In the genomic region with DNA sequence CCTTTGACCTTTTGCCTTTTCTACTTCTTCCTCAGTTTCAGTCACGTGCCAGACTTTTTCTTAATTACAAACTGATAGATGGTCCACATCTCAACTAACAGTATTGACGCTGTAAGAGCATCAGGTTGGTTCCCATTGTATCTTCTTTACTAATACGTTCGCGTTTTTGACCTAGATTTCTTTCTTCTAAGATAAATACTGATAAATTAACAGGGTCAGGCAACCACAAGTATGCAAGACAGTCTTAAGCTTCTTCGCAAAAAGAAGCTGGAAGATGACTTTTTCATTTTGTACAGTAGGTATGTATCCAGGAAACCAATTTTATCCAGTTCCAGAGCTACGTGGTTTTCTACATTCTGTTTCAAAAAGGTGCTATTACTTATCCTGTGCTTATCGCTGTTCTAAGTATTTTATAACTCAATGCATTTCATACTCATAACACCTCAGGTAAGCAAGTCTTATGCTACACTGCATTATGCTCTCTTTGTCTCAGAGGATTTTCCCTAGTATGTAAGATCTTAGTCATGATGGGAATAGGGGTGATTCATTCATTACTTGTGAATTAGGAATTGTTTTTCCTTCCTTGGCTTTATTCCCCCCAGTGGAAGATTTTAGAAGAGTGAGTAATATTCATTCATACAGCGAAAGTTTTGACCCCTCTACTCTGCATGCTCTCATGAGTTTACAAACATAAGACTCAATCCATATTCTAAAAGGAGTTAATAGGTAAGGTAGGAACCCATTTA, we compare ENCODE assay signal across 8 cellular contexts. TPM values are rescaled to one million over a fixed set of nuclear protein-coding genes. Genes with fewer than 3 reads are reported as not detected.
DNase-seq lines count a peak whose midpoint lies in the region; ATAC-seq and TF ChIP-seq lines count a peak whose summit lies in the region.

No MANE protein-coding gene starts in this region.

- H3K27me3 Mint-ChIP-seq in endodermal cell (ENCODE audit: insufficient read depth) (no peaks in the 10 kb centered on the region), neural progenitor cell (ENCODE audit: insufficient read depth, low read depth) (no peaks in the 10 kb centered on the region)

- POLR2A ChIA-PET in PC-3 (lab: Charles Lee; ENCODE audit: unreplicated experiment) = interaction anchor here (0.6 to 0.7 kb wide), 3 partner anchors 17 to 1639 kb away, joined by 4 to 6 read pairs (median 5); no protein-coding TSS in a partner anchor

- H4K20me1 ChIP-seq in PC-3 (ENCODE audit: low read length) = peaks cover 6% of the 10 kb centered on the region; the same call in 1 of the 2 replicates
- peaks cover 3% of the 10 kb centered on the region for H4K20me1 ChIP-seq in neural progenitor cell (ENCODE audit: low read depth)

- H3K4me3 Mint-ChIP-seq in endodermal cell (peak overlapping the region; percentile 77), neural progenitor cell (peak overlapping the region; percentile 87)

- H3K9me3 ChIP-seq in PC-3 (ENCODE audit: low read length) (no peaks in the 10 kb centered on the region), endodermal cell (ENCODE audit: control insufficient read depth, low read length) (no peaks in the 10 kb centered on the region), neural progenitor cell (ENCODE audit: low read depth) (no peaks in the 10 kb centered on the region)

- H3K9me3 Mint-ChIP-seq in endodermal cell = no peaks in the 10 kb centered on the region
- H3K9me3 Mint-ChIP-seq in neural progenitor cell = no peaks in the 10 kb centered on the region

- H3K27me3 ChIP-seq in GM06990 (replicated peaks; ENCODE audit: control insufficient read depth, insufficient read depth, low read length) (no peaks in the 10 kb centered on the region), PC-3 (ENCODE audit: low read length) (no peaks in the 10 kb centered on the region), endodermal cell (ENCODE audit: control insufficient read depth, insufficient read depth, low read length, poor library complexity, severe bottlenecking) (no peaks in the 10 kb centered on the region), neural progenitor cell (no peaks in the 10 kb centered on the region)

- H3K27ac Mint-ChIP-seq in endodermal cell = peak overlapping the region; percentile 88
- no peak overlapping the region for H3K27ac Mint-ChIP-seq in neural progenitor cell

- H3K4me3 ChIP-seq in GM06990 (replicated peaks; ENCODE audit: low read depth, low read length) (peak overlapping the region; percentile 99), PC-3 (ENCODE audit: low read length) (peak overlapping the region; percentile 87), endodermal cell (ENCODE audit: low read length) (peak overlapping the region; percentile 97), neural progenitor cell (peak overlapping the region; percentile 88)

- H3K9ac ChIP-seq in PC-3 (ENCODE audit: low read length) (peak overlapping the region; percentile 98), endodermal cell (ENCODE audit: extremely low read depth, low read length, poor library complexity, severe bottlenecking) (peak overlapping the region; percentile 84), neural progenitor cell (peak overlapping the region; percentile 87)

- H3K4me1 ChIP-seq in PC-3 (ENCODE audit: insufficient read depth, low read length) (peaks cover 52% of the 10 kb centered on the region), endodermal cell (ENCODE audit: control insufficient read depth, insufficient read depth, low read length) (no peaks in the 10 kb centered on the region), neural progenitor cell (peaks cover 16% of the 10 kb centered on the region)

- H3K4me2 ChIP-seq in PC-3 (ENCODE audit: low read length) (peak overlapping the region; percentile 94), neural progenitor cell (peak overlapping the region; percentile 88)

- ATAC-seq in PC-3 (peak; percentile 65), HG02610 (IDR thresholded peaks at IDR 0.05; ENCODE audit: unreplicated experiment) (no peak)

- no peaks in the 10 kb centered on the region for H3K36me3 ChIP-seq in GM06990 (ENCODE audit: control insufficient read depth, insufficient read depth, low read length)
- H3K36me3 ChIP-seq in PC-3 (ENCODE audit: low read depth, low read length) = peaks cover 4% of the 10 kb centered on the region; the same call in 1 of the 2 replicates
- H3K36me3 ChIP-seq in endodermal cell (ENCODE audit: control insufficient read depth, insufficient read depth, low read length) = peaks cover 10% of the 10 kb centered on the region
- H3K36me3 ChIP-seq in neural progenitor cell = no peaks in the 10 kb centered on the region

- DNase-seq in GM06990 (ENCODE audit: extremely low read depth, insufficient read length) (no peak), PC-3 (peak; percentile 86), endodermal cell (no peak), neural progenitor cell (ENCODE audit: low spot score) (peak; percentile 2), activated gamma-delta T cell treated with Interleukin-2 at 50 U/mL for 16 hours (no peak), OCI-M1 (lab: John Stamatoyannopoulos, UW) (no peak), GOT3 (lab: John Stamatoyannopoulos, UW) (no peak)

- H3K9me2 ChIP-seq in PC-3 (replicated peaks; ENCODE audit: low read length) = no peaks in the 10 kb centered on the region

- H2AFZ ChIP-seq in PC-3 (ENCODE audit: low read length) = peak overlapping the region; percentile 86; the same call in 1 of the 2 replicates
- H2AFZ ChIP-seq in neural progenitor cell (replicated peaks) = peak overlapping the region; percentile 98

- H3K4me1 Mint-ChIP-seq in endodermal cell (peaks cover 29% of the 10 kb centered on the region), neural progenitor cell (peaks cover 32% of the 10 kb centered on the region)

- H3K27ac ChIP-seq in PC-3 (ENCODE audit: low read length) (peak overlapping the region; percentile 97), endodermal cell (ENCODE audit: low read depth, low read length) (no peak overlapping the region), neural progenitor cell (no peak overlapping the region)

- CTCF ChIA-PET in PC-3 (lab: Charles Lee) = interaction anchor here (1.0 to 1.3 kb wide), 2 partner anchors 97 to 102 kb away, joined by 3 to 9 read pairs; no protein-coding TSS in a partner anchor

- TSS peak; percentile 63 for BruUV-seq in PC-3 (replicated peaks; lab: Mats Ljungman, UMichigan)

- 49 to 55% methylated on average over 4 to 8 of the region's 9 CpGs for WGBS in endodermal cell (ENCODE audit: insufficient coverage in 1 of 2, insufficient read length in 1 of 2), 2 experiments

- intact Hi-C loops in PC-3 (cut with micrococcal nuclease) = loop anchor here (2.0 to 5.0 kb wide), 4 partner anchors 16 to 303 kb away; a partner anchor contains a TSS

- H3K36me3 Mint-ChIP-seq in endodermal cell (ENCODE audit: low read depth) (peaks cover 9% of the 10 kb centered on the region), neural progenitor cell (no peaks in the 10 kb centered on the region)

- no peak for TF ChIP-seq CTCF in GM06990 (IDR thresholded peaks at IDR 0.05; ENCODE audit: insufficient read depth, low read length, poor library complexity, severe bottlenecking)
- no peak for TF ChIP-seq CTCF in PC-3 (conservative IDR thresholded peaks at IDR 0.05; ENCODE audit: low read depth, low read length)
- no peak for TF ChIP-seq CTCF in endodermal cell (conservative IDR thresholded peaks at IDR 0.05)
- no peak for TF ChIP-seq CTCF in neural progenitor cell (IDR thresholded peaks at IDR 0.05)

- peaks cover 66% of the 10 kb centered on the region for H3K79me2 ChIP-seq in PC-3 (ENCODE audit: low read length)
- H3K79me2 ChIP-seq in neural progenitor cell (ENCODE audit: low read depth) = peaks cover 61% of the 10 kb centered on the region

- H3F3A ChIP-seq in PC-3 (ENCODE audit: low read length, unreplicated experiment) (no peaks in the 10 kb centered on the region), neural progenitor cell (ENCODE audit: low read depth) (no peaks in the 10 kb centered on the region)

RNA-seq across cellular contexts. Expression of a gene that starts 1.0 kb away (rescaled TPM):
- total RNA-seq in PC-3 (2014; rRNA removed) (10.2 and 12.9 TPM in 2 replicates), endodermal cell (10 to 100 TPM; 13.2 to 18.0 TPM), neural progenitor cell (ENCODE audit: low replicate concordance) (21.8 and 24.4 TPM in 2 replicates)
- polyA plus RNA-seq in endodermal cell (2013, experiment 1 of 2) = 16.8 TPM
- polyA plus RNA-seq in endodermal cell (2013, experiment 2 of 2) = 14.1 TPM

RNA-seq across cellular contexts. Expression of a gene that starts 1.0 kb away (rescaled TPM):
- total RNA-seq in PC-3 (2014; rRNA removed) (46.5 and 51.7 TPM in 2 replicates), endodermal cell (10 to 100 TPM; 25.5 to 34.7 TPM), neural progenitor cell (ENCODE audit: low replicate concordance) (33.3 and 90.5 TPM in 2 replicates)
- polyA plus RNA-seq in endodermal cell (2013, experiment 1 of 2) = 29.6 TPM
- 25.3 TPM for polyA plus RNA-seq in endodermal cell (2013, experiment 2 of 2)

RNA-seq across cellular contexts. Expression of a gene that starts 15.3 kb away (rescaled TPM):
- total RNA-seq in PC-3 (2014; rRNA removed) = 32.0 and 65.9 TPM in 2 replicates
- 10 to 100 TPM; 39.5 to 46.0 TPM for total RNA-seq in endodermal cell
- polyA plus RNA-seq in endodermal cell (2013, experiment 1 of 2) = 31.8 TPM
- polyA plus RNA-seq in endodermal cell (2013, experiment 2 of 2) = 38.3 TPM
- total RNA-seq in neural progenitor cell (ENCODE audit: low replicate concordance) = 52.6 and 103 TPM in 2 replicates

Comparison
In these comparisons a context has a peak if more than half of its experiments do, and no peak if none do; other contexts are left out.
1. DNase-seq: peak in PC-3 (single experiment) and neural progenitor cell (single experiment); none in GM06990 (single experiment), endodermal cell (single experiment), activated gamma-delta T cell treated with Interleukin-2 at 50 U/mL for 16 hours (single experiment), OCI-M1 (single experiment) and GOT3 (single experiment).
2. Peak in every context shown above with its lines, with median percentiles within 50 percentile points of each other: H3K4me3 ChIP-seq and H3K9ac ChIP-seq.